ENCODE assay signal across 18 cellular contexts in the genomic region with DNA sequence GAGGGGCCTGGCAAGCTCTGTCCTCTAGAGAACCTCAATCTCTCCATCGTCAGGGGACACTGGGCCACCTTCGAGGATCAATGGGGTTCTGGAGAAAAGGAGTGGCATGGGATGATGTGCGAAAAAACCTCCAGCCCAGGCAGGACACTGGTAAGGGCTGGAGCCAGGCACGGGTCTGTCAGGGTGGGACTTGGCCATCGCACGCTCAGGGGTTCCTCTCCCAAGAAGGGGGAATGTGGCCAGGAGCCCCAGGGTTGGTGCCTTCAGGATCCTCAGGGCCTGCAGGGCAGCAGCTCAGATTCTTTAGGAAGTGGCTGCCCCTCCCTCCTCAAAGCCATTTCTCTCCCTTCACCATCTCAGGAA. TPM values are rescaled to one million over a fixed set of nuclear protein-coding genes. Genes with fewer than 3 reads are reported as not detected.
DNase-seq lines count a peak whose midpoint lies in the region; ATAC-seq, FAIRE-seq and TF ChIP-seq lines count a peak whose summit lies in the region.
"Had no signal": no experiment of that assay in that cellular context is flagged by ENCODE, and none has a peak within 500 bp of the region (broad histone marks: within the 10 kb centered on the region; RNA-seq: fewer than 3 reads in every experiment).

No MANE protein-coding gene starts in this region.

- no TSS peak for BruUV-seq in MCF 10A (replicated peaks; lab: Mats Ljungman, UMichigan)

- no peaks in the 10 kb centered on the region for H3K9me3 Mint-ChIP-seq in MCF 10A (ENCODE audit: unreplicated experiment)
- no peaks in the 10 kb centered on the region for H3K9me3 Mint-ChIP-seq in activated T-helper 2 cell treated with anti-CD3 and anti-CD28 coated beads, Interferon-gamma antibody, Interleukin-2, Interleukin-4, amounts not matched to agents 10 μg/mL and 5 μg/mL and 100 μg/mL, durations not matched to agents 14 hours and 24 hours and 36 hours
- H3K9me3 Mint-ChIP-seq in naive thymus-derived CD4-positive, alpha-beta T cell = no peaks in the 10 kb centered on the region

- TF ChIP-seq CTCF in MCF 10A (IDR thresholded peaks at IDR 0.05; ENCODE audit: unreplicated experiment) (no peak), breast epithelium (IDR thresholded peaks at IDR 0.05) (no peak)

- H3K4me1 Mint-ChIP-seq in MCF 10A (ENCODE audit: insufficient read depth, unreplicated experiment) = peaks cover 49% of the 10 kb centered on the region
- peaks cover 72% of the 10 kb centered on the region for H3K4me1 Mint-ChIP-seq in activated T-helper 2 cell treated with anti-CD3 and anti-CD28 coated beads, Interferon-gamma antibody, Interleukin-2, Interleukin-4, amounts not matched to agents 10 μg/mL and 5 μg/mL and 100 μg/mL, durations not matched to agents 14 hours and 24 hours and 36 hours (ENCODE audit: low read depth)
- H3K4me1 Mint-ChIP-seq in naive thymus-derived CD4-positive, alpha-beta T cell = peaks cover 0 to 57% (median 0%) of the 10 kb centered on the region in 7 donors

- H3K14ac ChIP-seq in mesenchymal stem cell (ENCODE audit: low read length in 2 of 2) = no peak overlapping the region

- ATAC-seq in HG03354 (IDR thresholded peaks at IDR 0.05; ENCODE audit: poor library complexity, severe bottlenecking, unreplicated experiment) = no peak
- ATAC-seq in naive thymus-derived CD4-positive, alpha-beta T cell = no peak

- H3K27ac Mint-ChIP-seq in MCF 10A (ENCODE audit: low read depth, unreplicated experiment) = peak overlapping the region; percentile 94
- peak overlapping the region; percentile 88 for H3K27ac Mint-ChIP-seq in activated T-helper 2 cell treated with anti-CD3 and anti-CD28 coated beads, Interferon-gamma antibody, Interleukin-2, Interleukin-4, amounts not matched to agents 10 μg/mL and 5 μg/mL and 100 μg/mL, durations not matched to agents 14 hours and 24 hours and 36 hours
- peak overlapping the region in 1 of 9 donors; percentile 75 for H3K27ac Mint-ChIP-seq in naive thymus-derived CD4-positive, alpha-beta T cell

- H3K4me2 ChIP-seq in mesenchymal stem cell (ENCODE audit: low read length, poor library complexity, severe bottlenecking) = no peak overlapping the region

- peak overlapping the region; percentile 41 for H3K4me3 Mint-ChIP-seq in MCF 10A (ENCODE audit: unreplicated experiment)
- no peak overlapping the region for H3K4me3 Mint-ChIP-seq in activated T-helper 2 cell treated with anti-CD3 and anti-CD28 coated beads, Interferon-gamma antibody, Interleukin-2, Interleukin-4, amounts not matched to agents 10 μg/mL and 5 μg/mL and 100 μg/mL, durations not matched to agents 14 hours and 24 hours and 36 hours (ENCODE audit: low read depth)
- peak overlapping the region in 1 of 10 donors; percentile 39 for H3K4me3 Mint-ChIP-seq in naive thymus-derived CD4-positive, alpha-beta T cell

- H2BK12ac ChIP-seq in mesenchymal stem cell (ENCODE audit: low read length in 2 of 2) = peak overlapping the region in 1 of 2 experiments; percentile 31

- peak overlapping the region; percentile 1 for H2AK5ac ChIP-seq in mesenchymal stem cell (ENCODE audit: low read length, severe bottlenecking)

- H3K4me3 ChIP-seq in breast epithelium (no peak overlapping the region), mesenchymal stem cell (ENCODE audit: insufficient read depth in 1 of 2, low read depth in 1 of 2, low read length in 2 of 2) (peak overlapping the region in 1 of 2 experiments; percentile 23)
- H3K4me3 ChIP-seq in naive thymus-derived CD4-positive, alpha-beta T cell (ENCODE audit: low read length) = no peak overlapping the region
- H3K4me3 ChIP-seq: thoracic aorta had no signal

- H2BK5ac ChIP-seq in mesenchymal stem cell (ENCODE audit: low read depth, low read length, poor library complexity, severe bottlenecking) = no peak overlapping the region

- peak overlapping the region in 1 of 2 experiments; percentile 34 for H3K18ac ChIP-seq in mesenchymal stem cell (ENCODE audit: low read depth in 1 of 2, low read length in 2 of 2)

- H2BK15ac ChIP-seq in mesenchymal stem cell (ENCODE audit: low read depth, poor library complexity, severe bottlenecking) = peak overlapping the region; percentile 62

- H3K27me3 ChIP-seq in breast epithelium (no peaks in the 10 kb centered on the region), mesenchymal stem cell (ENCODE audit: control insufficient read depth in 1 of 2, insufficient read depth in 1 of 2, low read length in 2 of 2) (no peaks in the 10 kb centered on the region)
- no peaks in the 10 kb centered on the region for H3K27me3 ChIP-seq in naive thymus-derived CD4-positive, alpha-beta T cell (ENCODE audit: control insufficient read depth in 2 of 2, insufficient read depth in 2 of 2, low read length in 2 of 2)

- CTCF ChIA-PET in MCF 10A (lab: Yijun Ruan, JAX) = interaction anchor here (0.6 to 1.5 kb wide), 5 partner anchors 9 to 743 kb away, joined by 3 to 5 read pairs (median 3); no protein-coding TSS in a partner anchor
- CTCF ChIA-PET in naive thymus-derived CD4-positive, alpha-beta T cell (lab: Charles Lee) = no interaction called here

- no peaks in the 10 kb centered on the region for H3K27me3 Mint-ChIP-seq in MCF 10A (ENCODE audit: insufficient read depth, unreplicated experiment)
- H3K27me3 Mint-ChIP-seq in activated T-helper 2 cell treated with anti-CD3 and anti-CD28 coated beads, Interferon-gamma antibody, Interleukin-2, Interleukin-4, amounts not matched to agents 10 μg/mL and 5 μg/mL and 100 μg/mL, durations not matched to agents 14 hours and 24 hours and 36 hours (ENCODE audit: low read depth) = no peaks in the 10 kb centered on the region
- no peaks in the 10 kb centered on the region for H3K27me3 Mint-ChIP-seq in naive thymus-derived CD4-positive, alpha-beta T cell

- peak overlapping the region in 1 of 2 donors; percentile 82 for H3K27ac ChIP-seq in breast epithelium
- no peak overlapping the region for H3K27ac ChIP-seq in mesenchymal stem cell (ENCODE audit: low read length, poor library complexity, severe bottlenecking)
- no peak overlapping the region for H3K27ac ChIP-seq in naive thymus-derived CD4-positive, alpha-beta T cell (ENCODE audit: low read depth, low read length)
- H3K27ac ChIP-seq: WERI-Rb-1 had no signal

- H3K9ac ChIP-seq in mesenchymal stem cell (ENCODE audit: low read length) = peak overlapping the region; percentile 76

- WGBS in mesenchymal stem cell = 91% methylated on average over 6 of the region's 6 CpGs

- DNase-seq in MCF 10A (ENCODE audit: unreplicated experiment) (no peak), breast epithelium (ENCODE audit: low spot score in 2 of 2) (no peak), mesenchymal stem cell (no peak), NCI-H2196 (lab: John Stamatoyannopoulos, UW; ENCODE audit: unreplicated experiment) (no peak), H54 (ENCODE audit: insufficient read length, low spot score) (no peak)
- DNase-seq in activated T-helper 2 cell treated with anti-CD3 and anti-CD28 coated beads, Interferon-gamma antibody, Interleukin-2, Interleukin-4, amounts not matched to agents 10 μg/mL and 5 μg/mL and 100 μg/mL, durations not matched to agents 14 hours and 24 hours and 36 hours (ENCODE audit: low spot score) = no peak
- no peak for DNase-seq in naive thymus-derived CD4-positive, alpha-beta T cell
- DNase-seq: AML-193, aorta, hypothalamus, NCI-H187 treated with DMSO at 0.1 percent for 48 hours, NCI-H510A treated with DMSO at 0.1 percent for 48 hours, WERI-Rb-1 had no signal

- no peak overlapping the region for H3K4ac ChIP-seq in mesenchymal stem cell (ENCODE audit: low read depth in 1 of 2, low read length in 2 of 2)

- H3K9me3 ChIP-seq in breast epithelium (no peaks in the 10 kb centered on the region), mesenchymal stem cell (ENCODE audit: control insufficient read depth, low read length) (no peaks in the 10 kb centered on the region)
- H3K9me3 ChIP-seq in naive thymus-derived CD4-positive, alpha-beta T cell (ENCODE audit: control insufficient read depth in 2 of 3, low read length in 3 of 3) = no peaks in the 10 kb centered on the region
- H3K9me3 ChIP-seq: thoracic aorta had no signal

- TF ChIP-seq POLR2A in breast epithelium (IDR thresholded peaks at IDR 0.05) (no peak), H54 (IDR thresholded peaks at IDR 0.05; ENCODE audit: low read depth, low read length) (no peak)

- FAIRE-seq in H54 (lab: Jason Lieb, UNC) = no peak
- FAIRE-seq: GM18507 had no signal

- intact Hi-C loops in MCF 10A (cut with micrococcal nuclease) = loop anchor here (5.0 kb wide), 1 partner anchor 492 kb away; no protein-coding TSS in a partner anchor
- intact Hi-C loops in breast epithelium (cut with DNase I; ENCODE audit: low total_unique reads) = no loop called here
- intact Hi-C loops in activated T-helper 2 cell treated with anti-CD3 and anti-CD28 coated beads, Interferon-gamma antibody, Interleukin-2, Interleukin-4, amounts not matched to agents 10 μg/mL and 5 μg/mL and 100 μg/mL, durations not matched to agents 14 hours and 24 hours and 36 hours (cut with micrococcal nuclease) = loop anchor here (5.0 to 10.0 kb wide), 3 partner anchors 172 to 487 kb away; no protein-coding TSS in a partner anchor
- intact Hi-C loops in naive thymus-derived CD4-positive, alpha-beta T cell (cut with micrococcal nuclease) = loop anchor here in 1 of 2 donors (2.0 kb wide), 1 partner anchor 24 kb away; no protein-coding TSS in a partner anchor

- no peak overlapping the region for H3K23ac ChIP-seq in mesenchymal stem cell (ENCODE audit: low read length in 2 of 2)

- no peak overlapping the region for H4K8ac ChIP-seq in mesenchymal stem cell (ENCODE audit: low read length)

- no peak overlapping the region for H2AFZ ChIP-seq in mesenchymal stem cell (ENCODE audit: low read depth, low read length)

- H2BK120ac ChIP-seq in mesenchymal stem cell (ENCODE audit: low read depth, low read length) = no peak overlapping the region

- no peak overlapping the region for H4K91ac ChIP-seq in mesenchymal stem cell (ENCODE audit: low read length)

- H3K4me1 ChIP-seq in breast epithelium (peaks cover 4% of the 10 kb centered on the region in 2 donors), mesenchymal stem cell (ENCODE audit: control insufficient read depth, insufficient read depth, low read depth, low read length) (peaks cover 32% of the 10 kb centered on the region)
- no peaks in the 10 kb centered on the region for H3K4me1 ChIP-seq in naive thymus-derived CD4-positive, alpha-beta T cell (ENCODE audit: control insufficient read depth in 2 of 2, insufficient read depth in 2 of 2, low read length in 2 of 2)

- H3K36me3 ChIP-seq in breast epithelium (no peaks in the 10 kb centered on the region), mesenchymal stem cell (ENCODE audit: control insufficient read depth in 1 of 2, insufficient read depth in 2 of 2, low read depth in 1 of 2, low read length in 2 of 2) (no peaks in the 10 kb centered on the region)
- no peaks in the 10 kb centered on the region for H3K36me3 ChIP-seq in naive thymus-derived CD4-positive, alpha-beta T cell (ENCODE audit: control insufficient read depth in 2 of 3, insufficient read depth in 3 of 3, low read length in 3 of 3)
- H3K36me3 ChIP-seq: thoracic aorta, WERI-Rb-1 had no signal

- POLR2A ChIA-PET in MCF 10A (lab: Yijun Ruan, JAX) = interaction anchor here (0.6 to 7.9 kb wide), 8 partner anchors 12 to 468 kb away, joined by 3 to 93 read pairs (median 4); no protein-coding TSS in a partner anchor
- POLR2A ChIA-PET in naive thymus-derived CD4-positive, alpha-beta T cell (lab: Charles Lee) = no interaction called here

- no peaks in the 10 kb centered on the region for H3K36me3 Mint-ChIP-seq in MCF 10A (ENCODE audit: insufficient read depth, unreplicated experiment)
- no peaks in the 10 kb centered on the region for H3K36me3 Mint-ChIP-seq in activated T-helper 2 cell treated with anti-CD3 and anti-CD28 coated beads, Interferon-gamma antibody, Interleukin-2, Interleukin-4, amounts not matched to agents 10 μg/mL and 5 μg/mL and 100 μg/mL, durations not matched to agents 14 hours and 24 hours and 36 hours (ENCODE audit: low read depth)
- H3K36me3 Mint-ChIP-seq in naive thymus-derived CD4-positive, alpha-beta T cell = no peaks in the 10 kb centered on the region

- no peaks in the 10 kb centered on the region for H3K79me1 ChIP-seq in mesenchymal stem cell (replicated peaks; ENCODE audit: low read length, poor library complexity, severe bottlenecking)

RNA-seq across cellular contexts. Expression of a gene that starts 46.8 kb away (rescaled TPM):
- total RNA-seq in MCF 10A (2022) (0.91 and 1.8 TPM in 2 replicates), breast epithelium (10 to 100 TPM in 1 of 3 donors, 1 to 10 TPM in 2; 5.6 to 11.9 (median 8.8) TPM)
- total RNA-seq in activated T-helper 2 cell treated with anti-CD3 and anti-CD28 coated beads, Interferon-gamma antibody, Interleukin-2, Interleukin-4, amounts not matched to agents 10 μg/mL and 5 μg/mL and 100 μg/mL, durations not matched to agents 14 hours and 24 hours and 36 hours = 1.8 and 2.0 TPM in 2 replicates
- polyA plus RNA-seq in mesenchymal stem cell (2013, experiment 1 of 2) = 0.70 TPM
- 0.74 TPM for polyA plus RNA-seq in mesenchymal stem cell (2013, experiment 2 of 2)
- total RNA-seq in naive thymus-derived CD4-positive, alpha-beta T cell = 1 to 10 TPM in 4 of 5 experiments, under 1 TPM in 1; 0.67 to 6.4 (median 1.2) TPM
- under 1 TPM; 0.47 to 0.79 TPM for polyA plus RNA-seq in naive thymus-derived CD4-positive, alpha-beta T cell
- total RNA-seq: HT-29, OCI-LY7 had no signal

RNA-seq across cellular contexts. Expression of a gene that starts 56.4 kb away (rescaled TPM):
- total RNA-seq in MCF 10A (2022) (122 and 141 TPM in 2 replicates), breast epithelium (100 to 1,000 TPM; 106 to 116 (median 116) TPM)
- total RNA-seq in activated T-helper 2 cell treated with anti-CD3 and anti-CD28 coated beads, Interferon-gamma antibody, Interleukin-2, Interleukin-4, amounts not matched to agents 10 μg/mL and 5 μg/mL and 100 μg/mL, durations not matched to agents 14 hours and 24 hours and 36 hours = 146 and 156 TPM in 2 replicates
- 15.6 TPM for polyA plus RNA-seq in mesenchymal stem cell (2013, experiment 1 of 2)
- polyA plus RNA-seq in mesenchymal stem cell (2013, experiment 2 of 2) = 14.8 TPM
- 100 to 1,000 TPM in 1 of 5 experiments, 10 to 100 TPM in 2, 1 to 10 TPM in 1, under 1 TPM in 1; 0.81 to 251 (median 33.9) TPM for total RNA-seq in naive thymus-derived CD4-positive, alpha-beta T cell
- 1 to 10 TPM in 1 of 2 donors, under 1 TPM in 1; 0.25 to 1.3 TPM for polyA plus RNA-seq in naive thymus-derived CD4-positive, alpha-beta T cell
